Comparison of ENCODE assay signal across 8 cellular contexts in the genomic region with DNA sequence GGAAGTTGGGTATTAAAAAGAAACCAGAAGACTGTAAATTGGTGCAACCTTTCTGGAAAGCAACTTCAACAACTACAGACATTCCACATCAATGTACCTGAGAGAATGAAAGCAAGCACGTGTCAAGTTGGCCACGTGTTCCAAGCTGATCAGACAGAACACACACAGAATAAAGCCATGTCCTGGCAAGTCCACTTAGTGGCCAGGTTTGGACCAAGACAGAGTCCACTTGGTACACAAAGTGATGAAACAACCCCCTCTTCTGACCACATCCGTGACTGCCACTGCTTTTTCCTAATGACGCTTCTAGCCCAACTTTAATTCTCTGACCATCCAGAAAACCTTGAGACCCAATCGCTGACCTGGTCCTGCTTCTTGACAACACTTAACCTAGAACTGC.
A peak's percentile ranks its signal among the peaks of the same experiment; 100 is the strongest.
DNase-seq lines count a peak whose midpoint lies in the region; ATAC-seq and TF ChIP-seq lines count a peak whose summit lies in the region.

No MANE protein-coding gene starts in this region.

- no peaks in the 10 kb centered on the region for H3K36me3 ChIP-seq in MM.1S (replicated peaks; ENCODE audit: insufficient read depth, low read length)
- H3K36me3 ChIP-seq in effector memory CD4-positive, alpha-beta T cell (ENCODE audit: control insufficient read depth, insufficient read depth, low read length), result no peaks in the 10 kb centered on the region

- peaks cover 7% of the 10 kb centered on the region; the same call in 1 of the 2 replicates for H3F3A ChIP-seq in MM.1S (ENCODE audit: insufficient read depth, low read length)

- H3K27me3 ChIP-seq in MM.1S (replicated peaks; ENCODE audit: insufficient read depth, low read length), result no peaks in the 10 kb centered on the region
- no peaks in the 10 kb centered on the region for H3K27me3 ChIP-seq in effector memory CD4-positive, alpha-beta T cell (replicated peaks; ENCODE audit: control insufficient read depth, insufficient read depth, low read length, poor library complexity, severe bottlenecking)

- H3K9me2 ChIP-seq in MM.1S (replicated peaks; ENCODE audit: insufficient read depth, low read length), result no peaks in the 10 kb centered on the region

- no peak for ATAC-seq in natural killer cell treated with Interleukin-12 subunit alpha and Interleukin-12 subunit beta and Interleukin-15 and Interleukin-18, amount 100 ng/mL, for 72 hours

- H3K27ac Mint-ChIP-seq in nephron progenitor cell, result no peak overlapping the region
- no peak overlapping the region for H3K27ac Mint-ChIP-seq in natural killer cell treated with Interleukin-12 subunit alpha and Interleukin-12 subunit beta and Interleukin-15 and Interleukin-18, amount 100 ng/mL, for 72 hours
- H3K27ac Mint-ChIP-seq in activated T-helper 1 cell treated with anti-CD3 and anti-CD28 coated beads, Interleukin-12 subunit alpha, Interleukin-12 subunit beta, Interleukin-2, Interleukin-4 antibody, amounts not matched to agents 30 ng/mL and 10 ng/mL and 1 ng/mL, durations not matched to agents 14 hours and 24 hours and 36 hours, result no peak overlapping the region

- H3K4me1 ChIP-seq in MM.1S (ENCODE audit: low read length), result peaks cover 16% of the 10 kb centered on the region
- H3K4me1 ChIP-seq in effector memory CD4-positive, alpha-beta T cell (ENCODE audit: control insufficient read depth, insufficient read depth, low read length, poor library complexity, severe bottlenecking), result peaks cover 17% of the 10 kb centered on the region

- H3K4me2 ChIP-seq in MM.1S (ENCODE audit: low read depth, low read length), result no peak overlapping the region

- no peak overlapping the region for H3K4me3 ChIP-seq in MM.1S (ENCODE audit: low read length)
- no peak overlapping the region for H3K4me3 ChIP-seq in effector memory CD4-positive, alpha-beta T cell (ENCODE audit: insufficient read depth, low read depth, low read length, poor library complexity, severe bottlenecking)

- no peaks in the 10 kb centered on the region for H3K36me3 Mint-ChIP-seq in nephron progenitor cell (ENCODE audit: low read depth)
- no peaks in the 10 kb centered on the region for H3K36me3 Mint-ChIP-seq in natural killer cell treated with Interleukin-12 subunit alpha and Interleukin-12 subunit beta and Interleukin-15 and Interleukin-18, amount 100 ng/mL, for 72 hours
- H3K36me3 Mint-ChIP-seq in activated T-helper 1 cell treated with anti-CD3 and anti-CD28 coated beads, Interleukin-12 subunit alpha, Interleukin-12 subunit beta, Interleukin-2, Interleukin-4 antibody, amounts not matched to agents 30 ng/mL and 10 ng/mL and 1 ng/mL, durations not matched to agents 14 hours and 24 hours and 36 hours (ENCODE audit: low read depth), result no peaks in the 10 kb centered on the region

- intact Hi-C loops in activated T-helper 1 cell treated with anti-CD3 and anti-CD28 coated beads, Interleukin-12 subunit alpha, Interleukin-12 subunit beta, Interleukin-2, Interleukin-4 antibody, amounts not matched to agents 30 ng/mL and 10 ng/mL and 1 ng/mL, durations not matched to agents 14 hours and 24 hours and 36 hours (cut with micrococcal nuclease), result no loop called here

- peaks cover 2% of the 10 kb centered on the region for H3K27me3 Mint-ChIP-seq in nephron progenitor cell (ENCODE audit: low read depth, poor library complexity)
- H3K27me3 Mint-ChIP-seq in natural killer cell treated with Interleukin-12 subunit alpha and Interleukin-12 subunit beta and Interleukin-15 and Interleukin-18, amount 100 ng/mL, for 72 hours, result no peaks in the 10 kb centered on the region
- no peaks in the 10 kb centered on the region for H3K27me3 Mint-ChIP-seq in activated T-helper 1 cell treated with anti-CD3 and anti-CD28 coated beads, Interleukin-12 subunit alpha, Interleukin-12 subunit beta, Interleukin-2, Interleukin-4 antibody, amounts not matched to agents 30 ng/mL and 10 ng/mL and 1 ng/mL, durations not matched to agents 14 hours and 24 hours and 36 hours (ENCODE audit: insufficient read depth)

- no peak overlapping the region for H2AFZ ChIP-seq in MM.1S (ENCODE audit: low read length)

- TF ChIP-seq CTCF in MM.1S (IDR thresholded peaks at IDR 0.05; ENCODE audit: low read length) (peak; percentile 31), nephron progenitor cell (IDR thresholded peaks at IDR 0.05) (peak; percentile 59)

- no peaks in the 10 kb centered on the region for H4K20me1 ChIP-seq in MM.1S (ENCODE audit: insufficient read depth, low read length)

- no peak overlapping the region for H3K4me3 Mint-ChIP-seq in nephron progenitor cell
- no peak overlapping the region for H3K4me3 Mint-ChIP-seq in natural killer cell treated with Interleukin-12 subunit alpha and Interleukin-12 subunit beta and Interleukin-15 and Interleukin-18, amount 100 ng/mL, for 72 hours
- H3K4me3 Mint-ChIP-seq in activated T-helper 1 cell treated with anti-CD3 and anti-CD28 coated beads, Interleukin-12 subunit alpha, Interleukin-12 subunit beta, Interleukin-2, Interleukin-4 antibody, amounts not matched to agents 30 ng/mL and 10 ng/mL and 1 ng/mL, durations not matched to agents 14 hours and 24 hours and 36 hours, result no peak overlapping the region

- no peak overlapping the region for H3K9ac ChIP-seq in MM.1S (ENCODE audit: low read length)

- peaks cover 10% of the 10 kb centered on the region for H3K4me1 Mint-ChIP-seq in nephron progenitor cell
- H3K4me1 Mint-ChIP-seq in natural killer cell treated with Interleukin-12 subunit alpha and Interleukin-12 subunit beta and Interleukin-15 and Interleukin-18, amount 100 ng/mL, for 72 hours (ENCODE audit: low read depth in 2 of 2), result peaks cover 30 to 38% of the 10 kb centered on the region in 2 donors
- H3K4me1 Mint-ChIP-seq in activated T-helper 1 cell treated with anti-CD3 and anti-CD28 coated beads, Interleukin-12 subunit alpha, Interleukin-12 subunit beta, Interleukin-2, Interleukin-4 antibody, amounts not matched to agents 30 ng/mL and 10 ng/mL and 1 ng/mL, durations not matched to agents 14 hours and 24 hours and 36 hours (ENCODE audit: low read depth), result peaks cover 38% of the 10 kb centered on the region

- H3K27ac ChIP-seq in MM.1S (ENCODE audit: low read length), result no peak overlapping the region
- H3K27ac ChIP-seq in effector memory CD4-positive, alpha-beta T cell (ENCODE audit: insufficient read depth, low read length, poor library complexity, severe bottlenecking), result no peak overlapping the region

- H3K79me2 ChIP-seq in MM.1S (ENCODE audit: low read length), result no peaks in the 10 kb centered on the region

- H3K9me3 ChIP-seq in MM.1S (replicated peaks; ENCODE audit: insufficient read depth, low read length), result no peaks in the 10 kb centered on the region
- H3K9me3 ChIP-seq in effector memory CD4-positive, alpha-beta T cell (ENCODE audit: control insufficient read depth, low read length), result no peaks in the 10 kb centered on the region

- no peaks in the 10 kb centered on the region for H3K9me3 Mint-ChIP-seq in nephron progenitor cell
- H3K9me3 Mint-ChIP-seq in natural killer cell treated with Interleukin-12 subunit alpha and Interleukin-12 subunit beta and Interleukin-15 and Interleukin-18, amount 100 ng/mL, for 72 hours, result no peaks in the 10 kb centered on the region
- no peaks in the 10 kb centered on the region for H3K9me3 Mint-ChIP-seq in activated T-helper 1 cell treated with anti-CD3 and anti-CD28 coated beads, Interleukin-12 subunit alpha, Interleukin-12 subunit beta, Interleukin-2, Interleukin-4 antibody, amounts not matched to agents 30 ng/mL and 10 ng/mL and 1 ng/mL, durations not matched to agents 14 hours and 24 hours and 36 hours

- DNase-seq in ELR (ENCODE audit: low read depth) (peak; percentile 55), MM.1S (no peak), ecto neural progenitor cell (ENCODE audit: low spot score) (peak; percentile 56), nephron progenitor cell (peak; percentile 37), middle frontal gyrus (ENCODE audit: extremely low spot score, low spot score) (no peak)
- no peak for DNase-seq in natural killer cell treated with Interleukin-12 subunit alpha and Interleukin-12 subunit beta and Interleukin-15 and Interleukin-18, amount 100 ng/mL, for 72 hours (ENCODE audit: low spot score)
- DNase-seq in activated T-helper 1 cell treated with anti-CD3 and anti-CD28 coated beads, Interleukin-12 subunit alpha, Interleukin-12 subunit beta, Interleukin-2, Interleukin-4 antibody, amounts not matched to agents 30 ng/mL and 10 ng/mL and 1 ng/mL, durations not matched to agents 14 hours and 24 hours and 36 hours (ENCODE audit: low spot score), result no peak
- no peak for DNase-seq in effector memory CD4-positive, alpha-beta T cell

Comparison
In these comparisons a context has a peak if more than half of its experiments do, and no peak if none do; other contexts are left out.
1. DNase-seq: peak in ELR (single experiment), ecto neural progenitor cell (single experiment) and nephron progenitor cell (single experiment); none in MM.1S (single experiment), middle frontal gyrus (single experiment), natural killer cell treated with Interleukin-12 subunit alpha and Interleukin-12 subunit beta and Interleukin-15 and Interleukin-18, amount 100 ng/mL, for 72 hours (single experiment), activated T-helper 1 cell treated with anti-CD3 and anti-CD28 coated beads, Interleukin-12 subunit alpha, Interleukin-12 subunit beta, Interleukin-2, Interleukin-4 antibody, amounts not matched to agents 30 ng/mL and 10 ng/mL and 1 ng/mL, durations not matched to agents 14 hours and 24 hours and 36 hours (single experiment) and effector memory CD4-positive, alpha-beta T cell (0 of 3).